ENCODE assay signal across 3 cellular contexts in genomic region chr3:78687520-78687919, GRCh38.
TF ChIP-seq lines count a peak whose summit lies in the region.

No MANE protein-coding gene starts in this region.

TF ChIP-seq in HepG2, 621 proteins besides CTCF, POLR2A, EP300 and RAD21:
- TF ChIP-seq CEBPB (IDR thresholded peaks at IDR 0.05; ENCODE audit: borderline replicate concordance, low read depth, low read length) (peak; percentile 23; the same call in 1 of the 2 replicates), BRD4 (CRISPR knock-in tag; IDR thresholded peaks at IDR 0.05) (no peak), ZNF770 (CRISPR knock-in tag; IDR thresholded peaks at IDR 0.05) (peak; percentile 69; the same call in 1 of the 2 replicates)

TF ChIP-seq in IMR-90, 13 proteins besides CTCF, POLR2A, EP300 and RAD21:
- TF ChIP-seq USF2 (IDR thresholded peaks at IDR 0.05; ENCODE audit: low read depth, low read length) (no peak), MAFK (IDR thresholded peaks at IDR 0.05; ENCODE audit: low read depth, low read length) (no peak), CEBPB (IDR thresholded peaks at IDR 0.05; ENCODE audit: low read depth, low read length) (0 out of 2 replicates have a peak, but pooled peaks have one; percentile 34), BHLHE40 (IDR thresholded peaks at IDR 0.05; ENCODE audit: low read depth, low read length) (no peak)

TF ChIP-seq in Ishikawa, 13 proteins besides CTCF, POLR2A, EP300 and RAD21:
- peak; percentile 20; the same call in 1 of the 2 replicates for TF ChIP-seq CEBPB (IDR thresholded peaks at IDR 0.05)
- no peak for TF ChIP-seq TEAD4 (IDR thresholded peaks at IDR 0.05)
- TF ChIP-seq EGR1 (IDR thresholded peaks at IDR 0.05): no peak
